Comparison of ENCODE assay signal across 8 cellular contexts in the genomic region with DNA sequence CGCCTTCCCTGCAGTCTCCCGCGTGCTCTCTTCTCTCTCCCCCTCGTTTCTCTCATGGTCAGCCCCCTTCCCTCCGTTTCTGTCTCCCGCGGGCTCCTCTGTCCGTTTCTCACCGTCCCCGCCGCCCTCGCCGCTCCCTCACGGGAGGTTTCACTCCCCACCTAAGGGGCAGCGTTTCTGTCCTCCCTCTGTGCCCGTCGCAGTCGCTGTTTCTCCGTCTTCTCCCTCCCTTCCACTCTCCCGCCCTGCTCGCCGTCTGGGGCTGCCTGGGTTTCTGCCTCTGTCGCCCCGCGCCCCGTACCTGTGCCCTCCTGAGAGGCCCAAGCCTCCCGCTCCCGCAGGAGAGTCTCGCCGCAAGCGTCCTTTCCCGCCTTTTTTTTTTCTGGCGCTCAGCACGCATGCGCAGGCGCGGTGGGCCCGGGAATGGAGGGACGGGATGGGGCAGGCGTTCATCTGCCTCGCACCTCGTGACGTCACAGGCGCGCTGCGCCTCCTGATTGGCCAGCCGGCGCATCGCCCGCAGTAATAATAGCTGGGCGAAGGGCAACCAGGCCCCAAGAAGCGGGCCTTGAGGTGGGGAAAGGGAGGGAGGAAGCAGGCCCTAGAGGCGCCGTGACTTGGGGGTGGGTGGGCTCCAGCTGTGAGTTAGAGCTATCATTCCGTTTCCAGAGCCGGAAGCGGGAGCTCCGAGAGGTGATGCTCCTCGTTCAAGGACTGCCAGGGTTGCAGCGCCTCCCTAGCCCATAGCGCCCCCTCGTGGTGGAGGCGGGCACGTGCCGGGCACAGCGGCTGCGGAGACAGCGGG. TPM values are rescaled to one million over a fixed set of nuclear protein-coding genes. Genes with fewer than 3 reads are reported as not detected.
DNase-seq lines count a peak whose midpoint lies in the region; ATAC-seq, FAIRE-seq and TF ChIP-seq lines count a peak whose summit lies in the region.

No MANE protein-coding gene starts in this region.

- DNase-seq in GM19239 (ENCODE audit: insufficient read length, low spot score) (peak; percentile 98), NCI-H524 (lab: John Stamatoyannopoulos, UW) (peak; percentile 88 to 92), dedifferentiated amniotic fluid mesenchymal stem cell (ENCODE audit: extremely low spot score) (peak; percentile 82)
- peak; percentile 98 for DNase-seq in activated CD4-positive, alpha-beta T cell treated with anti-CD3 and anti-CD28 coated beads, Interleukin-2, amount 10 ng/mL, durations not matched to agents 24 days and 14 days
- DNase-seq in stimulated activated CD4-positive, alpha-beta T cell treated with anti-CD3 and anti-CD28 coated beads, Interleukin-4, amount 100 ng/mL, for 1 hour: peak; percentile 94

- H3K27me3 ChIP-seq in BLaER1: no peaks in the 10 kb centered on the region
- H3K27me3 ChIP-seq in liver (ENCODE audit: control insufficient read depth in 4 of 4, insufficient read depth in 4 of 4, low read length in 3 of 4): no peaks in the 10 kb centered on the region

- H3K36me3 ChIP-seq in BLaER1: no peaks in the 10 kb centered on the region
- H3K36me3 ChIP-seq in liver (ENCODE audit: control insufficient read depth in 4 of 4, insufficient read depth in 3 of 4, low read depth in 1 of 4, low read length in 3 of 4): no peaks in the 10 kb centered on the region

- H4K20me1 ChIP-seq in BLaER1: no peaks in the 10 kb centered on the region

- intact Hi-C loops in activated CD4-positive, alpha-beta T cell treated with anti-CD3 and anti-CD28 coated beads, Interleukin-2, amount 10 ng/mL, durations not matched to agents 24 days and 14 days (cut with micrococcal nuclease): loop anchor here (1.0 to 5.0 kb wide), 3 partner anchors 36 to 362 kb away; no protein-coding TSS in a partner anchor

- H3K4me2 ChIP-seq in BLaER1: peak overlapping the region; percentile 78

- peaks cover 35% of the 10 kb centered on the region for H3K4me1 ChIP-seq in BLaER1
- H3K4me1 ChIP-seq in liver (ENCODE audit: control insufficient read depth in 4 of 4, insufficient read depth in 4 of 4, low read length in 3 of 4): peaks cover 0 to 6% (median 3%) of the 10 kb centered on the region in 4 donors

- peaks cover 11% of the 10 kb centered on the region for H3K36me3 Mint-ChIP-seq in activated CD4-positive, alpha-beta T cell treated with anti-CD3 and anti-CD28 coated beads, Interleukin-2, amount 10 ng/mL, durations not matched to agents 24 days and 14 days (ENCODE audit: low read depth)

- peaks cover 20% of the 10 kb centered on the region for H3K4me1 Mint-ChIP-seq in activated CD4-positive, alpha-beta T cell treated with anti-CD3 and anti-CD28 coated beads, Interleukin-2, amount 10 ng/mL, durations not matched to agents 24 days and 14 days

- peaks cover 6% of the 10 kb centered on the region for H3K27me3 Mint-ChIP-seq in activated CD4-positive, alpha-beta T cell treated with anti-CD3 and anti-CD28 coated beads, Interleukin-2, amount 10 ng/mL, durations not matched to agents 24 days and 14 days

- peaks cover 7% of the 10 kb centered on the region for H3K9me3 Mint-ChIP-seq in activated CD4-positive, alpha-beta T cell treated with anti-CD3 and anti-CD28 coated beads, Interleukin-2, amount 10 ng/mL, durations not matched to agents 24 days and 14 days

- WGBS in liver: 20% methylated on average over 68 of the region's 68 CpGs

- peak overlapping the region; percentile 77 for H3K27ac ChIP-seq in BLaER1
- no peak overlapping the region for H3K27ac ChIP-seq in liver (ENCODE audit: low read depth in 1 of 2, low read length in 2 of 2)

- peak; percentile 70 for ATAC-seq in HG03457 (IDR thresholded peaks at IDR 0.05; ENCODE audit: unreplicated experiment)

- H3K9ac ChIP-seq in BLaER1: peak overlapping the region; percentile 77
- H3K9ac ChIP-seq in liver (ENCODE audit: low read depth in 1 of 2, low read length in 2 of 2): no peak overlapping the region

- H3K9me3 ChIP-seq in BLaER1 (peaks cover 4% of the 10 kb centered on the region; the same call in 1 of the 2 replicates), liver (ENCODE audit: control insufficient read depth in 4 of 4, low read length in 3 of 4) (no peaks in the 10 kb centered on the region)

- FAIRE-seq in GM19239 (lab: Jason Lieb, UNC): peak; percentile 97

- H3K4me3 ChIP-seq in BLaER1: peak overlapping the region; percentile 65
- H3K4me3 ChIP-seq in liver (ENCODE audit: low read depth in 1 of 3, low read length in 3 of 3): peak overlapping the region in 1 of 3 donors; percentile 13

- H3K4me3 Mint-ChIP-seq in activated CD4-positive, alpha-beta T cell treated with anti-CD3 and anti-CD28 coated beads, Interleukin-2, amount 10 ng/mL, durations not matched to agents 24 days and 14 days: peak overlapping the region; percentile 85

- peak overlapping the region; percentile 84 for H3K27ac Mint-ChIP-seq in activated CD4-positive, alpha-beta T cell treated with anti-CD3 and anti-CD28 coated beads, Interleukin-2, amount 10 ng/mL, durations not matched to agents 24 days and 14 days

- peak; percentile 84 for TF ChIP-seq CTCF in liver (IDR thresholded peaks at IDR 0.05; ENCODE audit: low read depth, low read length, missing input control)

- TF ChIP-seq RAD21 in liver (IDR thresholded peaks at IDR 0.05): peak; percentile 80 to 93

TF ChIP-seq in liver, 16 proteins besides CTCF, POLR2A, EP300 and RAD21:
- TF ChIP-seq HNF4G (IDR thresholded peaks at IDR 0.05) (no peak), FOXA2 (IDR thresholded peaks at IDR 0.05) (no peak), SP1 (IDR thresholded peaks at IDR 0.05) (peak; percentile 51)
- TF ChIP-seq, protein P1, sequence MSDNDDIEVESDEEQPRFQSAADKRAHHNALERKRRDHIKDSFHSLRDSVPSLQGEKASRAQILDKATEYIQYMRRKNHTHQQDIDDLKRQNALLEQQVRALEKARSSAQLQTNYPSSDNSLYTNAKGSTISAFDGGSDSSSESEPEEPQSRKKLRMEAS (IDR thresholded peaks at IDR 0.05): no peak

RNA-seq across cellular contexts. Expression of gene SSC5D, which starts 15.4 kb away (rescaled TPM):
- 0.19 and 0.21 TPM in 2 replicates for total RNA-seq in activated CD4-positive, alpha-beta T cell treated with anti-CD3 and anti-CD28 coated beads, Interleukin-2, amount 10 ng/mL, durations not matched to agents 24 days and 14 days
- total RNA-seq in liver: under 1 TPM; 0.19 to 0.84 TPM
- 1 to 10 TPM in 1 of 2 donors, under 1 TPM in 1; 0.08 to 1.0 TPM for polyA plus RNA-seq in liver

RNA-seq across cellular contexts. Expression of gene NAT14, which starts 18.7 kb away (rescaled TPM):
- 21.7 and 23.4 TPM in 2 replicates for total RNA-seq in activated CD4-positive, alpha-beta T cell treated with anti-CD3 and anti-CD28 coated beads, Interleukin-2, amount 10 ng/mL, durations not matched to agents 24 days and 14 days
- 1 to 10 TPM; 1.4 to 3.7 TPM for total RNA-seq in liver
- 1 to 10 TPM; 2.6 to 3.5 TPM for polyA plus RNA-seq in liver

RNA-seq across cellular contexts. Expression of gene ZNF628, which starts 27.2 kb away (rescaled TPM):
- 8.8 and 10.0 TPM in 2 replicates for total RNA-seq in activated CD4-positive, alpha-beta T cell treated with anti-CD3 and anti-CD28 coated beads, Interleukin-2, amount 10 ng/mL, durations not matched to agents 24 days and 14 days
- 1 to 10 TPM; 1.1 to 1.9 TPM for total RNA-seq in liver
- polyA plus RNA-seq in liver: 1 to 10 TPM in 1 of 2 donors, under 1 TPM in 1; 0.99 to 4.4 TPM

RNA-seq across cellular contexts. Expression of gene SBK2, which starts 33.3 kb away (rescaled TPM):
- total RNA-seq in activated CD4-positive, alpha-beta T cell treated with anti-CD3 and anti-CD28 coated beads, Interleukin-2, amount 10 ng/mL, durations not matched to agents 24 days and 14 days: not detected in 2 replicates
- total RNA-seq in liver: not detected
- polyA plus RNA-seq in liver: not detected

RNA-seq across cellular contexts. Expression of gene C19orf85, which starts 39.1 kb away (rescaled TPM):
- total RNA-seq in activated CD4-positive, alpha-beta T cell treated with anti-CD3 and anti-CD28 coated beads, Interleukin-2, amount 10 ng/mL, durations not matched to agents 24 days and 14 days: not detected in 2 replicates
- total RNA-seq in liver: not detected
- polyA plus RNA-seq in liver: not detected
